In genomic region chr3:32945136-32945535, GRCh38 we compare ENCODE assay signal across 26 cellular contexts. TPM values are rescaled to one million over a fixed set of nuclear protein-coding genes. Genes with fewer than 3 reads are reported as not detected.
DNase-seq lines count a peak whose midpoint lies in the region; ATAC-seq, FAIRE-seq and TF ChIP-seq lines count a peak whose summit lies in the region.
"Had no signal": no experiment of that assay in that cellular context is flagged by ENCODE, and none has a peak within 500 bp of the region (broad histone marks: within the 10 kb centered on the region; RNA-seq: fewer than 3 reads in every experiment).

No MANE protein-coding gene starts in this region.

- TF ChIP-seq POLR2A in A549 (IDR thresholded peaks at IDR 0.05; ENCODE audit: low read length) = no peak
- no peak for TF ChIP-seq POLR2A in esophagus muscularis mucosa (IDR thresholded peaks at IDR 0.05; ENCODE audit: low read depth)

- CTCF ChIA-PET in A549 (lab: Yijun Ruan, JAX) = no interaction called here

- no peaks in the 10 kb centered on the region for H3K27me3 ChIP-seq in esophagus muscularis mucosa

- intact Hi-C loops in esophagus muscularis mucosa (cut with DNase I) = loop anchor here (5.0 to 10.0 kb wide), 2 partner anchors 132 to 430 kb away; no protein-coding TSS in a partner anchor

- no peaks in the 10 kb centered on the region for H3K36me3 ChIP-seq in esophagus muscularis mucosa

- WGBS in A549 (ENCODE audit: missing lambda C conversion rate) = 41% methylated on average over 3 of the region's 3 CpGs
- 81% methylated on average over 3 of the region's 3 CpGs for WGBS in esophagus muscularis mucosa

- H3K27me3 Mint-ChIP-seq in activated naive CD8-positive, alpha-beta T cell treated with anti-CD3 and anti-CD28 coated beads for 36 hours = peaks cover 10% of the 10 kb centered on the region
- H3K27me3 Mint-ChIP-seq: memory B cell; naive thymus-derived CD8-positive, alpha-beta T cell had no signal

- H3K4me3 ChIP-seq in A549 = no peak overlapping the region
- no peak overlapping the region for H3K4me3 ChIP-seq in esophagus muscularis mucosa
- H3K4me3 ChIP-seq: coronary artery, skin epidermis had no signal

- TF ChIP-seq EP300 in A549 (IDR thresholded peaks at IDR 0.05) (no peak), esophagus muscularis mucosa (IDR thresholded peaks at IDR 0.05) (no peak)

- H3K36me3 Mint-ChIP-seq in activated naive CD8-positive, alpha-beta T cell treated with anti-CD3 and anti-CD28 coated beads for 36 hours = no peaks in the 10 kb centered on the region
- H3K36me3 Mint-ChIP-seq: memory B cell; naive thymus-derived CD8-positive, alpha-beta T cell had no signal

- no peaks in the 10 kb centered on the region for H3K9me3 Mint-ChIP-seq in activated naive CD8-positive, alpha-beta T cell treated with anti-CD3 and anti-CD28 coated beads for 36 hours
- H3K9me3 Mint-ChIP-seq: memory B cell; naive thymus-derived CD8-positive, alpha-beta T cell had no signal

- POLR2A ChIA-PET in A549 (lab: Yijun Ruan, JAX) = no interaction called here

- TF ChIP-seq CTCF in A549 (IDR thresholded peaks at IDR 0.05) (no peak), esophagus muscularis mucosa (IDR thresholded peaks at IDR 0.05) (no peak)

- ATAC-seq in A549 = peak; percentile 16 to 21; a peak in 3 of 6 replicates
- ATAC-seq in HG02588 (IDR thresholded peaks at IDR 0.05; ENCODE audit: unreplicated experiment) = no peak
- no peak for ATAC-seq in GM18511 (IDR thresholded peaks at IDR 0.05; ENCODE audit: unreplicated experiment)
- ATAC-seq: naive thymus-derived CD8-positive, alpha-beta T cell had no signal

- no peak overlapping the region for H3K27ac ChIP-seq in A549
- H3K27ac ChIP-seq in esophagus muscularis mucosa (replicated peaks in 1 of 4) = no peak overlapping the region
- H3K27ac ChIP-seq: coronary artery, HL-60, parathyroid adenoma, skin epidermis had no signal

- DNase-seq in A549 (ENCODE audit: low read depth in 1 of 2, low spot score in 1 of 2) = no peak
- peak; percentile 49 for DNase-seq in HCEC 1CT
- peak; percentile 25 for DNase-seq in RKO (ENCODE audit: low spot score)
- peak; percentile 45 for DNase-seq in esophagus muscularis mucosa (ENCODE audit: extremely low spot score)
- DNase-seq in activated naive CD8-positive, alpha-beta T cell treated with anti-CD3 and anti-CD28 coated beads for 36 hours = no peak
- no peak for DNase-seq in NCI-H1694 treated with DMSO at 0.1 percent for 48 hours (lab: John Stamatoyannopoulos, UW)
- DNase-seq: activated CD4-positive, alpha-beta T cell treated with anti-CD3 and anti-CD28 coated beads for 4 hours; activated gamma-delta T cell treated with Interleukin-2 at 50 U/mL for 16 hours; erythroblast; glutamatergic neuron; Karpas-422; NCI-H1436 treated with DMSO at 0.1 percent for 48 hours; OCI-M1; stimulated activated CD4-positive, alpha-beta T cell treated with anti-CD3 and anti-CD28 coated beads, Interleukin-4, amount 100 ng/mL, for 4 hours; stimulated activated CD8-positive, alpha-beta memory T cell treated with anti-CD3 and anti-CD28 coated beads, Interleukin-4, amount 100 ng/mL, for 48 hours; T1000 had no signal

- H3K4me3 Mint-ChIP-seq in activated naive CD8-positive, alpha-beta T cell treated with anti-CD3 and anti-CD28 coated beads for 36 hours = no peak overlapping the region
- H3K4me3 Mint-ChIP-seq: memory B cell; naive thymus-derived CD8-positive, alpha-beta T cell had no signal

- H3K4me1 ChIP-seq in A549 (no peaks in the 10 kb centered on the region), esophagus muscularis mucosa (no peaks in the 10 kb centered on the region)

- TF ChIP-seq RAD21 in A549 (conservative IDR thresholded peaks at IDR 0.05 in 1 of 2, IDR thresholded peaks at IDR 0.05 in 1 of 2) = no peak

- H3K4me2 ChIP-seq in A549 = no peak overlapping the region

- H3K4me1 Mint-ChIP-seq in activated naive CD8-positive, alpha-beta T cell treated with anti-CD3 and anti-CD28 coated beads for 36 hours = peaks cover 17% of the 10 kb centered on the region

- H3K9me3 ChIP-seq in A549 (no peaks in the 10 kb centered on the region), esophagus muscularis mucosa (no peaks in the 10 kb centered on the region)

- no peak overlapping the region for H3K27ac Mint-ChIP-seq in activated naive CD8-positive, alpha-beta T cell treated with anti-CD3 and anti-CD28 coated beads for 36 hours
- H3K27ac Mint-ChIP-seq: memory B cell; naive thymus-derived CD8-positive, alpha-beta T cell had no signal

- FAIRE-seq in A549 (lab: Jason Lieb, UNC) = no peak
- FAIRE-seq: D721Med had no signal

TF ChIP-seq in A549, 52 proteins besides CTCF, POLR2A, EP300 and RAD21:
- no peak for TF ChIP-seq FOSL2 (IDR thresholded peaks at IDR 0.05)
- TF ChIP-seq FOSL2 (CRISPR knock-in tag; IDR thresholded peaks at IDR 0.05) = peak; percentile 28; the same call in 1 of the 2 replicates
- TF ChIP-seq BCL3 (IDR thresholded peaks at IDR 0.05) = no peak

RNA-seq across cellular contexts. Expression of gene CCR4, which starts 6.3 kb away (rescaled TPM):
- 0.03 TPM in 1 of 2 replicates, not detected in the other for polyA plus RNA-seq in A549 (2011; rRNA removed)
- not detected in 2 replicates for polyA plus RNA-seq in A549 (2012; cell fraction: cytosol; rRNA removed)
- polyA plus RNA-seq in A549 (2012; cell fraction: nucleus; rRNA removed) = 0.01 and 0.02 TPM in 2 replicates
- polyA plus RNA-seq in A549 (2017; fragmentation: RNase III; extraction: RNeasy Plus Mini Kit Qiagen cat#74134 plus additional on column Dnase treatment) = not detected in 3 replicates
- 0.15 TPM in 1 of 2 replicates, not detected in the other for polyA minus RNA-seq in A549 (2011; rRNA and poly(A)+ RNA removed)
- under 1 TPM in 1 of 4 donors, not detected in 3; 0.17 TPM for total RNA-seq in esophagus muscularis mucosa
- 1 to 10 TPM; 8.1 to 8.8 TPM for total RNA-seq in activated naive CD8-positive, alpha-beta T cell treated with anti-CD3 and anti-CD28 coated beads for 36 hours
- total RNA-seq: NCI-H460 had no signal

Comparison
In these comparisons a context has a peak if more than half of its experiments do, and no peak if none do; other contexts are left out.
1. ATAC-seq: peak in A549 (2 of 2); none in HG02588 (single experiment) and GM18511 (single experiment).
2. DNase-seq: peak in HCEC 1CT (single experiment), RKO (single experiment) and esophagus muscularis mucosa (single experiment); none in A549 (0 of 2), activated naive CD8-positive, alpha-beta T cell treated with anti-CD3 and anti-CD28 coated beads for 36 hours (single experiment) and NCI-H1694 treated with DMSO at 0.1 percent for 48 hours (single experiment).
3. RNA of gene CCR4, which starts 6.3 kb away (total RNA-seq): 8.1 to 8.8 TPM in activated naive CD8-positive, alpha-beta T cell treated with anti-CD3 and anti-CD28 coated beads for 36 hours; 0.17 TPM in esophagus muscularis mucosa; every median in the first group is over 4 times any median in the second.